Comparison of ENCODE assay signal across 23 cellular contexts in genomic region chr3:22170370-22170769, GRCh38.
"Had no signal": no experiment of that assay in that cellular context is flagged by ENCODE, and none has a peak within 500 bp of the region (broad histone marks: within the 10 kb centered on the region; RNA-seq: fewer than 3 reads in every experiment).

No MANE protein-coding gene starts in this region.

- H2AFZ ChIP-seq: neural progenitor cell had no signal

- H3K9me3 ChIP-seq: left ventricle myocardium inferior, neutrophil, right atrium auricular region, right lobe of liver, testis, thyroid gland, transverse colon, upper lobe of left lung, vagina had no signal

- H3K4me3 ChIP-seq: left ventricle myocardium inferior, lung, neural progenitor cell, right atrium auricular region, right lobe of liver, stomach, testis, thyroid gland, transverse colon, upper lobe of left lung, vagina had no signal

- H3K27me3 ChIP-seq: neural progenitor cell, neutrophil, right atrium auricular region, right lobe of liver, stomach, testis, thyroid gland, transverse colon, upper lobe of left lung, vagina had no signal

- H3K9ac ChIP-seq: neural progenitor cell had no signal

- H3K27ac ChIP-seq: left ventricle myocardium inferior, neural progenitor cell, neutrophil, right atrium auricular region, right lobe of liver, stomach, testis, thyroid gland, transverse colon, upper lobe of left lung, vagina had no signal

- H3K4me2 ChIP-seq: neural progenitor cell had no signal

- H3K4me1 ChIP-seq: left ventricle myocardium inferior, neural progenitor cell, right atrium auricular region, right lobe of liver, stomach, testis, thyroid gland, transverse colon, upper lobe of left lung, vagina had no signal

- H3K36me3 ChIP-seq: left ventricle myocardium inferior, neural progenitor cell, neutrophil, right atrium auricular region, right lobe of liver, stomach, thyroid gland, transverse colon, upper lobe of left lung, vagina had no signal

- DNase-seq: left ventricle myocardium inferior; mesendoderm; naive B cell; natural killer cell; nephron progenitor cell; occipital lobe; right lobe of liver; stimulated activated CD4-positive, alpha-beta T cell treated with anti-CD3 and anti-CD28 coated beads, Interleukin-12 subunit alpha, Interleukin-12 subunit beta, amount 100 ng/mL, for 4 hours; stimulated activated CD4-positive, alpha-beta T cell treated with anti-CD3 and anti-CD28 coated beads, Interleukin-15, amount 100 ng/mL, for 24 hours; stimulated activated CD4-positive, alpha-beta T cell treated with anti-CD3 and anti-CD28 coated beads, Interleukin-2, amount 100 ng/mL, for 24 hours; stimulated activated CD4-positive, alpha-beta T cell treated with anti-CD3 and anti-CD28 coated beads, Interleukin-4, amount 100 ng/mL, for 1 hour; stimulated activated naive B cell treated with anti-CD40 and anti-IgM and Interleukin-4, amounts not matched to agents 10 μg/mL and 1 μg/mL and 100 μg/mL, for 72 hours; stimulated activated naive CD8-positive, alpha-beta T cell treated with anti-CD3 and anti-CD28 coated beads, Interleukin-15, Interleukin-2, amounts not matched to agents 100 U/mL and 50 U/mL, for 24 hours; stomach; testis; thyroid gland; transverse colon; upper lobe of left lung had no signal
